1 cellular context compared by ENCODE assay signal in the genomic region with DNA sequence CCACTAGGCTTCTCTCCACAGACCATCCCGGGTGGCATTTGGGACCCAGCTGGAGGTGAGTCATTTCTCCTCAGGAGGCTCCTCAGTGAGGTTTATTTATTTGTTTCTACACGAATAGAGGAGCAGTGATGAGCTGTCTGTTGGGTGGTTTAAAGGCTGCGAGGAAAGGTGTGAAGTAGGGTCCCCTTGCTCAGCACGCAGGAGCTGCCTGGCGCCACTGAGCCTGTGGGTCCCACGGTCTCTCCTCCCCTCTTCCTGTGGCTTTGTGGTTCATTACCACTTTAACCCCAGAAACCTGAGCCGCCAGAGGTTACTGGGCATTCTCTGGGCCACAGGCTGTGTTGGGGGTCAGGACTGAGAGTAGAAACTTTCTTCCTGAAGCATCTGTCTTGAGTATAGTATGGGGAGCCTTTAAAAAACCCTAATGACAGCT.
TF ChIP-seq lines count a peak whose summit lies in the region.

No MANE protein-coding gene starts in this region.

TF ChIP-seq in GM23338, 12 proteins besides CTCF, POLR2A, EP300 and RAD21 (continued from another document):
- TF ChIP-seq, protein P1, sequence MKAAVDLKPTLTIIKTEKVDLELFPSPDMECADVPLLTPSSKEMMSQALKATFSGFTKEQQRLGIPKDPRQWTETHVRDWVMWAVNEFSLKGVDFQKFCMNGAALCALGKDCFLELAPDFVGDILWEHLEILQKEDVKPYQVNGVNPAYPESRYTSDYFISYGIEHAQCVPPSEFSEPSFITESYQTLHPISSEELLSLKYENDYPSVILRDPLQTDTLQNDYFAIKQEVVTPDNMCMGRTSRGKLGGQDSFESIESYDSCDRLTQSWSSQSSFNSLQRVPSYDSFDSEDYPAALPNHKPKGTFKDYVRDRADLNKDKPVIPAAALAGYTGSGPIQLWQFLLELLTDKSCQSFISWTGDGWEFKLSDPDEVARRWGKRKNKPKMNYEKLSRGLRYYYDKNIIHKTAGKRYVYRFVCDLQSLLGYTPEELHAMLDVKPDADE (IDR thresholded peaks at IDR 0.05): no peak
- TF ChIP-seq, protein P2, sequence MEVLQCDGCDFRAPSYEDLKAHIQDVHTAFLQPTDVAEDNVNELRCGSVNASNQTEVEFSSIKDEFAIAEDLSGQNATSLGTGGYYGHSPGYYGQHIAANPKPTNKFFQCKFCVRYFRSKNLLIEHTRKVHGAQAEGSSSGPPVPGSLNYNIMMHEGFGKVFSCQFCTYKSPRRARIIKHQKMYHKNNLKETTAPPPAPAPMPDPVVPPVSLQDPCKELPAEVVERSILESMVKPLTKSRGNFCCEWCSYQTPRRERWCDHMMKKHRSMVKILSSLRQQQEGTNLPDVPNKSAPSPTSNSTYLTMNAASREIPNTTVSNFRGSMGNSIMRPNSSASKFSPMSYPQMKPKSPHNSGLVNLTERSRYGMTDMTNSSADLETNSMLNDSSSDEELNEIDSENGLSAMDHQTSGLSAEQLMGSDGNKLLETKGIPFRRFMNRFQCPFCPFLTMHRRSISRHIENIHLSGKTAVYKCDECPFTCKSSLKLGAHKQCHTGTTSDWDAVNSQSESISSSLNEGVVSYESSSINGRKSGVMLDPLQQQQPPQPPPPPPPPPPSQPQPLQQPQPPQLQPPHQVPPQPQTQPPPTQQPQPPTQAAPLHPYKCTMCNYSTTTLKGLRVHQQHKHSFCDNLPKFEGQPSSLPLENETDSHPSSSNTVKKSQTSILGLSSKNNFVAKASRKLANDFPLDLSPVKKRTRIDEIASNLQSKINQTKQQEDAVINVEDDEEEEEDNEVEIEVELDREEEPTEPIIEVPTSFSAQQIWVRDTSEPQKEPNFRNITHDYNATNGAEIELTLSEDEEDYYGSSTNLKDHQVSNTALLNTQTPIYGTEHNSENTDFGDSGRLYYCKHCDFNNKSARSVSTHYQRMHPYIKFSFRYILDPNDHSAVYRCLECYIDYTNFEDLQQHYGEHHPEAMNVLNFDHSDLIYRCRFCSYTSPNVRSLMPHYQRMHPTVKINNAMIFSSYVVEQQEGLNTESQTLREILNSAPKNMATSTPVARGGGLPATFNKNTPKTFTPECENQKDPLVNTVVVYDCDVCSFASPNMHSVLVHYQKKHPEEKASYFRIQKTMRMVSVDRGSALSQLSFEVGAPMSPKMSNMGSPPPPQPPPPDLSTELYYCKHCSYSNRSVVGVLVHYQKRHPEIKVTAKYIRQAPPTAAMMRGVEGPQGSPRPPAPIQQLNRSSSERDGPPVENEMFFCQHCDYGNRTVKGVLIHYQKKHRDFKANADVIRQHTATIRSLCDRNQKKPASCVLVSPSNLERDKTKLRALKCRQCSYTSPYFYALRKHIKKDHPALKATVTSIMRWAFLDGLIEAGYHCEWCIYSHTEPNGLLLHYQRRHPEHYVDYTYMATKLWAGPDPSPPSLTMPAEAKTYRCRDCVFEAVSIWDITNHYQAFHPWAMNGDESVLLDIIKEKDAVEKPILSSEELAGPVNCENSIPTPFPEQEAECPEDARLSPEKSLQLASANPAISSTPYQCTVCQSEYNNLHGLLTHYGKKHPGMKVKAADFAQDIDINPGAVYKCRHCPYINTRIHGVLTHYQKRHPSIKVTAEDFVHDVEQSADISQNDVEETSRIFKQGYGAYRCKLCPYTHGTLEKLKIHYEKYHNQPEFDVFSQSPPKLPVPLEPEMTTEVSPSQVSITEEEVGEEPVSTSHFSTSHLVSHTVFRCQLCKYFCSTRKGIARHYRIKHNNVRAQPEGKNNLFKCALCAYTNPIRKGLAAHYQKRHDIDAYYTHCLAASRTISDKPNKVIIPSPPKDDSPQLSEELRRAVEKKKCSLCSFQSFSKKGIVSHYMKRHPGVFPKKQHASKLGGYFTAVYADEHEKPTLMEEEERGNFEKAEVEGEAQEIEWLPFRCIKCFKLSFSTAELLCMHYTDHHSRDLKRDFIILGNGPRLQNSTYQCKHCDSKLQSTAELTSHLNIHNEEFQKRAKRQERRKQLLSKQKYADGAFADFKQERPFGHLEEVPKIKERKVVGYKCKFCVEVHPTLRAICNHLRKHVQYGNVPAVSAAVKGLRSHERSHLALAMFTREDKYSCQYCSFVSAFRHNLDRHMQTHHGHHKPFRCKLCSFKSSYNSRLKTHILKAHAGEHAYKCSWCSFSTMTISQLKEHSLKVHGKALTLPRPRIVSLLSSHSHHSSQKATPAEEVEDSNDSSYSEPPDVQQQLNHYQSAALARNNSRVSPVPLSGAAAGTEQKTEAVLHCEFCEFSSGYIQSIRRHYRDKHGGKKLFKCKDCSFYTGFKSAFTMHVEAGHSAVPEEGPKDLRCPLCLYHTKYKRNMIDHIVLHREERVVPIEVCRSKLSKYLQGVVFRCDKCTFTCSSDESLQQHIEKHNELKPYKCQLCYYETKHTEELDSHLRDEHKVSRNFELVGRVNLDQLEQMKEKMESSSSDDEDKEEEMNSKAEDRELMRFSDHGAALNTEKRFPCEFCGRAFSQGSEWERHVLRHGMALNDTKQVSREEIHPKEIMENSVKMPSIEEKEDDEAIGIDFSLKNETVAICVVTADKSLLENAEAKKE (CRISPR knock-in tag; IDR thresholded peaks at IDR 0.05): no peak
- no peak for TF ChIP-seq JUNB (IDR thresholded peaks at IDR 0.05; ENCODE audit: unreplicated experiment)
- no peak for TF ChIP-seq NANOG (IDR thresholded peaks at IDR 0.05; ENCODE audit: borderline replicate concordance)
